ENCODE assay signal across 13 cellular contexts in genomic region chr12:96352161-96352835, GRCh38. TPM values are rescaled to one million over a fixed set of nuclear protein-coding genes. Genes with fewer than 3 reads are reported as not detected.
A peak's percentile ranks its signal among the peaks of the same experiment; 100 is the strongest.
DNase-seq lines count a peak whose midpoint lies in the region; ATAC-seq, FAIRE-seq and TF ChIP-seq lines count a peak whose summit lies in the region.
"Had no signal": no experiment of that assay in that cellular context is flagged by ENCODE, and none has a peak within 500 bp of the region (broad histone marks: within the 10 kb centered on the region; RNA-seq: fewer than 3 reads in every experiment).

No MANE protein-coding gene starts in this region.

- dilution Hi-C loops in endothelial cell of umbilical vein (cut with MboI; ENCODE audit: extremely low pct_ligation_motif_present, low sequenced_read_pairs) = no loop called here

- no peaks in the 10 kb centered on the region for H3K27me3 ChIP-seq in endothelial cell of umbilical vein (ENCODE audit: control insufficient read depth in 2 of 2, insufficient read depth in 2 of 2, low read length in 2 of 2)
- no peaks in the 10 kb centered on the region for H3K27me3 ChIP-seq in sigmoid colon
- H3K27me3 ChIP-seq: thyroid gland had no signal

- FAIRE-seq in GM12891 (lab: Jason Lieb, UNC) = peak; percentile 75
- FAIRE-seq in endothelial cell of umbilical vein (lab: Jason Lieb, UNC) = no peak
- no peak for FAIRE-seq in H54 (lab: Jason Lieb, UNC)

- H3K4me3 ChIP-seq in endothelial cell of umbilical vein (replicated peaks in 1 of 3; ENCODE audit: insufficient read depth in 1 of 3, low read depth in 1 of 3, low read length in 3 of 3) = no peak overlapping the region
- H3K4me3 ChIP-seq in sigmoid colon = no peak overlapping the region
- H3K4me3 ChIP-seq: thyroid gland had no signal

- H3K4me1 ChIP-seq in endothelial cell of umbilical vein (ENCODE audit: control insufficient read depth, extremely low read depth, insufficient read depth, low read length) (peaks cover 73% of the 10 kb centered on the region), sigmoid colon (peaks cover 0 to 78% (median 60%) of the 10 kb centered on the region in 4 donors)

- H3K9me1 ChIP-seq in endothelial cell of umbilical vein (replicated peaks; ENCODE audit: control insufficient read depth, extremely low read depth, insufficient read depth, low read length) = no peaks in the 10 kb centered on the region

- no peak overlapping the region for H3K27ac ChIP-seq in endothelial cell of umbilical vein (ENCODE audit: insufficient read depth, low read depth, low read length)
- H3K27ac ChIP-seq in sigmoid colon = peak overlapping the region; percentile 39 to 70 (median 54)
- H3K27ac ChIP-seq: thyroid gland, VCaP had no signal

- peaks cover 41% of the 10 kb centered on the region for H4K20me1 ChIP-seq in endothelial cell of umbilical vein (replicated peaks; ENCODE audit: control insufficient read depth, extremely low read depth, insufficient read depth, low read length)

- 70 to 71% methylated on average over 3 of the region's 3 CpGs for WGBS in sigmoid colon, 2 donors

- no peak overlapping the region for H2AFZ ChIP-seq in endothelial cell of umbilical vein (ENCODE audit: low read depth, low read length)

- no peak for TF ChIP-seq CTCF in endothelial cell of umbilical vein (IDR thresholded peaks at IDR 0.05; ENCODE audit: extremely low read depth in 1 of 2, insufficient read depth in 1 of 2, low read depth in 1 of 2, low read length in 2 of 2)
- TF ChIP-seq CTCF in sigmoid colon (IDR thresholded peaks at IDR 0.05) = no peak

- H3K36me3 ChIP-seq in endothelial cell of umbilical vein (ENCODE audit: control insufficient read depth in 2 of 2, extremely low read depth in 1 of 2, insufficient read depth in 2 of 2, low read length in 2 of 2) (no peaks in the 10 kb centered on the region), sigmoid colon (no peaks in the 10 kb centered on the region)
- H3K36me3 ChIP-seq: thyroid gland had no signal

- DNase-seq in GM12891 (ENCODE audit: insufficient read length, low spot score) (no peak), LHCN-M2 (ENCODE audit: low read depth) (peak; percentile 58), endothelial cell of umbilical vein (ENCODE audit: low read depth, low spot score) (no peak), sigmoid colon (no peak), H54 (ENCODE audit: insufficient read length, low spot score) (no peak)
- DNase-seq: activated effector memory CD4-positive, alpha-beta T cell treated with Interleukin-2 at 50 U/mL for 16 hours; cerebellar nuclear complex; NCI-H187; stimulated activated CD4-positive, alpha-beta T cell treated with anti-CD3 and anti-CD28 coated beads, Interleukin-4, amount 100 ng/mL, for 4 hours had no signal

- H3K9ac ChIP-seq in endothelial cell of umbilical vein (replicated peaks; ENCODE audit: extremely low read depth, insufficient read depth, low read length) = no peak overlapping the region

- no TSS peak for BruUV-seq in endothelial cell of umbilical vein (replicated peaks; lab: Mats Ljungman, UMichigan)

- intact Hi-C loops in endothelial cell of umbilical vein (cut with micrococcal nuclease) (no loop called here), sigmoid colon (cut with DNase I) (no loop called here)

- peak overlapping the region; percentile 8 for H3K4me2 ChIP-seq in endothelial cell of umbilical vein (ENCODE audit: insufficient read depth, low read length)

- POLR2A ChIA-PET in endothelial cell of umbilical vein (lab: Charles Lee) = no interaction called here

- peaks cover 100% of the 10 kb centered on the region for H3K79me2 ChIP-seq in endothelial cell of umbilical vein (ENCODE audit: control insufficient read depth, insufficient read depth, low read length)

- TF ChIP-seq EP300 in sigmoid colon (IDR thresholded peaks at IDR 0.05) = no peak

- no peak for TF ChIP-seq POLR2A in GM12891 (IDR thresholded peaks at IDR 0.05; ENCODE audit: low read depth, low read length)
- TF ChIP-seq POLR2A in endothelial cell of umbilical vein (IDR thresholded peaks at IDR 0.05; ENCODE audit: low read depth, low read length) = no peak
- TF ChIP-seq POLR2A in sigmoid colon (IDR thresholded peaks at IDR 0.05) = no peak
- TF ChIP-seq POLR2A in H54 (IDR thresholded peaks at IDR 0.05; ENCODE audit: low read depth, low read length) = no peak

- CTCF ChIA-PET in endothelial cell of umbilical vein (lab: Charles Lee) = interaction anchor here (1.2 kb wide), 1 partner anchor 9 kb away, joined by 4 read pairs; no protein-coding TSS in a partner anchor

- no peak for ATAC-seq in GM18511 (IDR thresholded peaks at IDR 0.05; ENCODE audit: unreplicated experiment)
- ATAC-seq in GM19452 (IDR thresholded peaks at IDR 0.05; ENCODE audit: unreplicated experiment) = no peak

- H3K9me3 ChIP-seq in endothelial cell of umbilical vein (replicated peaks; ENCODE audit: control insufficient read depth, insufficient read depth, low read length) = no peaks in the 10 kb centered on the region
- H3K9me3 ChIP-seq in sigmoid colon = no peaks in the 10 kb centered on the region
- H3K9me3 ChIP-seq: thyroid gland had no signal

TF ChIP-seq in GM12891, 5 proteins besides CTCF, POLR2A, EP300 and RAD21:
- TF ChIP-seq SPI1 (IDR thresholded peaks at IDR 0.05; ENCODE audit: low read depth, low read length) (no peak), POLR2AphosphoS5 (IDR thresholded peaks at IDR 0.05; ENCODE audit: low read depth, low read length) (no peak), TAF1 (IDR thresholded peaks at IDR 0.05; ENCODE audit: low read depth, low read length) (no peak), POU2F2 (IDR thresholded peaks at IDR 0.05; ENCODE audit: low read depth, low read length) (no peak), PAX5 (IDR thresholded peaks at IDR 0.05; ENCODE audit: insufficient read depth, low read length, severe bottlenecking) (no peak)

TF ChIP-seq in endothelial cell of umbilical vein, 7 proteins besides CTCF, POLR2A, EP300 and RAD21:
- TF ChIP-seq FOS (IDR thresholded peaks at IDR 0.05; ENCODE audit: borderline replicate concordance, insufficient read depth, low read length) (no peak), GATA2 (IDR thresholded peaks at IDR 0.05; ENCODE audit: insufficient read depth, insufficient read length, low read depth, low read length) (no peak), JUN (IDR thresholded peaks at IDR 0.05; ENCODE audit: borderline replicate concordance, insufficient read depth, insufficient read length, low read depth) (no peak), MYC (IDR thresholded peaks at IDR 0.05; ENCODE audit: low read depth, low read length) (no peak), MAX (IDR thresholded peaks at IDR 0.05; ENCODE audit: insufficient read depth, insufficient read length) (no peak), POLR2AphosphoS5 (IDR thresholded peaks at IDR 0.05; ENCODE audit: insufficient read depth, low read depth, low read length) (no peak), EZH2 (IDR thresholded peaks at IDR 0.05; ENCODE audit: borderline replicate concordance, low read depth, low read length, severe bottlenecking) (no peak)

RNA-seq across cellular contexts. Expression of gene CDK17, which starts 47.9 kb away (rescaled TPM):
- 9.3 TPM for polyA plus RNA-seq in GM12891 (2012; ENCODE audit: low read depth, missing spikeins)
- 73.7 and 82.3 TPM in 2 replicates for total RNA-seq in LHCN-M2 (2014; rRNA removed)
- polyA plus RNA-seq in LHCN-M2 (2012) = 11.1 TPM
- 176 and 193 TPM in 2 replicates for total RNA-seq in endothelial cell of umbilical vein
- 53.6 and 61.1 TPM in 2 replicates for polyA plus RNA-seq in endothelial cell of umbilical vein
- 62.9 and 67.5 TPM in 2 replicates for polyA plus RNA-seq in endothelial cell of umbilical vein (2011; cell fraction: cytosol; rRNA removed)
- polyA plus RNA-seq in endothelial cell of umbilical vein (2011; cell fraction: nucleus; rRNA removed) = 180 and 190 TPM in 2 replicates
- polyA plus RNA-seq in endothelial cell of umbilical vein (2012) = 76.5 and 115 TPM in 2 replicates
- polyA minus RNA-seq in endothelial cell of umbilical vein = 302 and 356 TPM in 2 replicates
- 32.8 TPM for polyA minus RNA-seq in endothelial cell of umbilical vein (2011; cell fraction: cytosol; rRNA and poly(A)+ RNA removed)
- polyA minus RNA-seq in endothelial cell of umbilical vein (2011; cell fraction: nucleus; rRNA and poly(A)+ RNA removed) = 1,081 and 1,155 TPM in 2 replicates
- 100 to 1,000 TPM in 1 of 4 donors, 10 to 100 TPM in 3; 63.2 to 117 (median 82.0) TPM for total RNA-seq in sigmoid colon
- polyA plus RNA-seq in sigmoid colon = 1 to 10 TPM; 4.6 to 9.6 (median 9.4) TPM
